In the genomic region with DNA sequence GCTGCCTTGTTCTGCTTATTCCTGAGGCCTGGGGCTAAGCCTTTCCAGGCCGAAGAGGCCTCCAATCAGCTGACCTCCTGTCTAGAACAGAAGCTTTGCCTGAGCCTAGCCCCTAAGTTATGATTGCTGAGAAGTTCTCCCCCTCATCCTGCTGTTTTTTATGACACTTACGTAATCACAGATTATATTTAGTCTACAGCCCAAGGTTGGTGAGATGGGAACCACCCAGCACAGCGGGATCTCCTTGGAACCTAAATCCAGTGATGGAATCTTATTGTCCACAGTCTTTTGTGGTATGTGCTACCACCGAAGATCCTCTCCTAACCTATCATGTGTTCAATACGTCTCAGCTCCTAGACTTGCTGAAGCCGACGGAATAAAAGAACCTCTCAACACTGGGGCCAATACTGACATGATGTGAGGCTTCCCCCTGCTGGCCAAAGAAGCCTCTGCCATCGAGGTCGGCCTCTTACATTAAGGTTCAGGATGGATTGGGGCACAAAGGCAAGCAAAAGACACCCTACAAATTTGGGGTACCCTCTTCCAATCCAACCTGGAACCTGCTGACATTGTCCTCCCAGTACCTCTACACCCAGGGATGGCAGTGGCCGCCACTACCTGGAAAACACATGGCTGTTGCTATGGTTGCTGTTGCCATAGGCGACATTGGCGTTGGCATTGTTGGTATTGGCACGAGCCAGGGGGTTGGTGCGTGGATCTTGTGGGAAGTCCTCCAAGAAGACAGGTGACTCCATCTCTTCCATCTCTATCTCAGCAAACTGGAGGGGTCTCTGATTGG, we compare ENCODE assay signal across 8 cellular contexts. TPM values are rescaled to one million over a fixed set of nuclear protein-coding genes. Genes with fewer than 3 reads are reported as not detected.
A peak's percentile ranks its signal among the peaks of the same experiment; 100 is the strongest.
DNase-seq lines count a peak whose midpoint lies in the region; ATAC-seq, FAIRE-seq and TF ChIP-seq lines count a peak whose summit lies in the region.

No MANE protein-coding gene starts in this region.

- intact Hi-C loops in natural killer cell (cut with micrococcal nuclease), result loop anchor here (1.0 to 5.0 kb wide), 4 partner anchors 64 to 420 kb away; no protein-coding TSS in a partner anchor

- H3K27me3 ChIP-seq in NT2/D1 (ENCODE audit: insufficient read depth, insufficient read length), result peaks cover 2% of the 10 kb centered on the region

- no peaks in the 10 kb centered on the region for H3K36me3 Mint-ChIP-seq in natural killer cell

- peak; percentile 95 for TF ChIP-seq CTCF in epithelial cell of proximal tubule (conservative IDR thresholded peaks at IDR 0.05; ENCODE audit: low read depth, low read length)
- TF ChIP-seq CTCF in natural killer cell (IDR thresholded peaks at IDR 0.05), result peak; percentile 86

- peaks cover 6% of the 10 kb centered on the region for H3K4me1 ChIP-seq in NT2/D1 (ENCODE audit: insufficient read depth, insufficient read length)

- peaks cover 0 to 5% of the 10 kb centered on the region in 2 donors for H3K27me3 Mint-ChIP-seq in natural killer cell (ENCODE audit: low read depth in 2 of 2)

- H3K4me1 Mint-ChIP-seq in natural killer cell, result peaks cover 0 to 5% of the 10 kb centered on the region in 2 donors

- no peak overlapping the region for H3K4me3 Mint-ChIP-seq in natural killer cell

- DNase-seq in ACHN (peak; percentile 65), GM18507 (ENCODE audit: extremely low spot score, insufficient read length, low read depth) (peak; percentile 70), HPDE6-E6E7 (ENCODE audit: extremely low spot score) (peak; percentile 62), NT2/D1 (ENCODE audit: low read depth, low spot score) (peak; percentile 64), epithelial cell of proximal tubule (ENCODE audit: low read depth) (peak; percentile 23), natural killer cell (peak; percentile 57), stromal cell of bone marrow (ENCODE audit: low read depth) (peak; percentile 54)
- peak; percentile 74 for DNase-seq in activated CD8-positive, alpha-beta memory T cell treated with anti-CD3 and anti-CD28 coated beads, Interleukin-2, amount 50 U/mL, for 48 hours

- H3K27ac Mint-ChIP-seq in natural killer cell, result no peak overlapping the region

- H3K4me3 ChIP-seq in NT2/D1 (ENCODE audit: insufficient read length, low read depth), result no peak overlapping the region
- no peak overlapping the region for H3K4me3 ChIP-seq in epithelial cell of proximal tubule (ENCODE audit: low read depth, low read length)

- FAIRE-seq in GM18507 (lab: Jason Lieb, UNC), result peak; percentile 90

- H3K9me3 ChIP-seq in NT2/D1 (ENCODE audit: insufficient read depth, low read length), result no peaks in the 10 kb centered on the region

- H3K9me3 Mint-ChIP-seq in natural killer cell, result no peaks in the 10 kb centered on the region

- in situ Hi-C loops in ACHN (cut with HindIII; ENCODE audit: low pct_ligation_motif_present, low pct_unique_long_range_greater_than_20kb, low sequenced_read_pairs), result no loop called here

- no peaks in the 10 kb centered on the region for H3K36me3 ChIP-seq in NT2/D1 (ENCODE audit: insufficient read depth, insufficient read length, low read length)

- peak; percentile 80 to 99 (median 94) for ATAC-seq in natural killer cell

- H3K9ac ChIP-seq in NT2/D1 (ENCODE audit: insufficient read length, low read depth), result no peak overlapping the region

RNA-seq across cellular contexts. Expression of gene KIF21B, which starts 19.3 kb away (rescaled TPM):
- total RNA-seq in epithelial cell of proximal tubule (12.0 and 13.3 TPM in 2 replicates), natural killer cell (100 to 1,000 TPM; 102 to 129 (median 126) TPM)

Comparison
In these comparisons a context has a peak if more than half of its experiments do, and no peak if none do; other contexts are left out.
1. DNase-seq: peak in every context shown above with its lines; median percentile 74 in activated CD8-positive, alpha-beta memory T cell treated with anti-CD3 and anti-CD28 coated beads, Interleukin-2, amount 50 U/mL, for 48 hours; 70 in GM18507; 65 in ACHN; 64 in NT2/D1; 62 in HPDE6-E6E7; 57 in natural killer cell; 54 in stromal cell of bone marrow; 23 in epithelial cell of proximal tubule.